ENCODE assay signal across 8 cellular contexts in the genomic region with DNA sequence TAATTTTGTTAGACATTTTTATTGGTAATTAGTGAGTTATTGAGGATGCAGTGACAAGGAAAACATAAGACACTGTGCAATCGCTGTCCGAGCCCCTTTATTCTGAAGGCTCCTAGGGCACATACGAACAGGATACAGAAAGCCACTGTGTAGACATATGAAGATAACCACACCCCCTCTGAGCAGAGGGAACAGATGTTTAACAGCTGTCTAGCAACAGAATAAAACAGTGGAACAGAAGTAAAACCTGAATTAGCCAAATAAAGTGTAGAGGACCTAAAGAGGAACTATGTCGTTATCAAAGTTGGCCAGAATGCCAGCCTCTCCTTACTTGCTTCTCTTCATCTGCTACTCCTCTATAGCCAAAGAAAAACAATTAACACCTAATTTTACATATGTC. TPM values are rescaled to one million over a fixed set of nuclear protein-coding genes. Genes with fewer than 3 reads are reported as not detected.
DNase-seq lines count a peak whose midpoint lies in the region; ATAC-seq and TF ChIP-seq lines count a peak whose summit lies in the region.

No MANE protein-coding gene starts in this region.

- peak; percentile 90 for ATAC-seq in HG03354 (IDR thresholded peaks at IDR 0.05; ENCODE audit: poor library complexity, severe bottlenecking, unreplicated experiment)
- peak; percentile 79 for ATAC-seq in central memory CD8-positive, alpha-beta T cell (replicated peaks; ENCODE audit: extremely low read depth, poor library complexity, severe bottlenecking)
- ATAC-seq in HG02588 (IDR thresholded peaks at IDR 0.05; ENCODE audit: unreplicated experiment): no peak
- ATAC-seq in activated CD8-positive, alpha-beta memory T cell treated with anti-CD3 and anti-CD28 coated beads, Interleukin-2, amount 10 ng/mL, durations not matched to agents 7 days and 5 days: no peak

- peak; percentile 5 for DNase-seq in NCI-H1694 treated with DMSO at 0.1 percent for 48 hours (lab: John Stamatoyannopoulos, UW)
- no peak for DNase-seq in NCI-H1694 (lab: John Stamatoyannopoulos, UW)
- no peak for DNase-seq in central memory CD8-positive, alpha-beta T cell (ENCODE audit: low spot score in 2 of 2)
- DNase-seq in nephron progenitor cell: no peak
- DNase-seq in activated CD8-positive, alpha-beta memory T cell treated with anti-CD3 and anti-CD28 coated beads, Interleukin-2, amount 10 ng/mL, durations not matched to agents 7 days and 5 days: no peak
- no peak for DNase-seq in stimulated activated CD8-positive, alpha-beta memory T cell treated with anti-CD3 and anti-CD28 coated beads, Interleukin-4, amount 100 ng/mL, for 48 hours

- no peaks in the 10 kb centered on the region for H3K27me3 Mint-ChIP-seq in central memory CD8-positive, alpha-beta T cell
- H3K27me3 Mint-ChIP-seq in nephron progenitor cell (ENCODE audit: low read depth, poor library complexity): peaks cover 4% of the 10 kb centered on the region
- peaks cover 47% of the 10 kb centered on the region for H3K27me3 Mint-ChIP-seq in activated CD8-positive, alpha-beta memory T cell treated with anti-CD3 and anti-CD28 coated beads, Interleukin-2, amount 10 ng/mL, durations not matched to agents 7 days and 5 days

- TF ChIP-seq CTCF in nephron progenitor cell (IDR thresholded peaks at IDR 0.05): no peak

- no peaks in the 10 kb centered on the region for H3K9me3 Mint-ChIP-seq in central memory CD8-positive, alpha-beta T cell
- peaks cover 14% of the 10 kb centered on the region for H3K9me3 Mint-ChIP-seq in nephron progenitor cell
- no peaks in the 10 kb centered on the region for H3K9me3 Mint-ChIP-seq in activated CD8-positive, alpha-beta memory T cell treated with anti-CD3 and anti-CD28 coated beads, Interleukin-2, amount 10 ng/mL, durations not matched to agents 7 days and 5 days (ENCODE audit: low read depth)

- no peak overlapping the region for H3K4me3 Mint-ChIP-seq in central memory CD8-positive, alpha-beta T cell
- peak overlapping the region; percentile 67 for H3K4me3 Mint-ChIP-seq in nephron progenitor cell
- H3K4me3 Mint-ChIP-seq in activated CD8-positive, alpha-beta memory T cell treated with anti-CD3 and anti-CD28 coated beads, Interleukin-2, amount 10 ng/mL, durations not matched to agents 7 days and 5 days: no peak overlapping the region

- CTCF ChIA-PET in activated CD8-positive, alpha-beta memory T cell treated with anti-CD3 and anti-CD28 coated beads, Interleukin-2, amount 10 ng/mL, durations not matched to agents 7 days and 5 days (lab: Charles Lee): interaction anchor here (1.0 kb wide), 1 partner anchor 40 kb away, joined by 3 read pairs; no protein-coding TSS in a partner anchor

- H3K4me1 Mint-ChIP-seq in central memory CD8-positive, alpha-beta T cell: peaks cover 39% of the 10 kb centered on the region
- H3K4me1 Mint-ChIP-seq in nephron progenitor cell: peaks cover 59% of the 10 kb centered on the region
- peaks cover 16% of the 10 kb centered on the region for H3K4me1 Mint-ChIP-seq in activated CD8-positive, alpha-beta memory T cell treated with anti-CD3 and anti-CD28 coated beads, Interleukin-2, amount 10 ng/mL, durations not matched to agents 7 days and 5 days

- peaks cover 3% of the 10 kb centered on the region for H3K36me3 Mint-ChIP-seq in central memory CD8-positive, alpha-beta T cell (ENCODE audit: insufficient read depth)
- H3K36me3 Mint-ChIP-seq in nephron progenitor cell (ENCODE audit: low read depth): peaks cover 16% of the 10 kb centered on the region
- no peaks in the 10 kb centered on the region for H3K36me3 Mint-ChIP-seq in activated CD8-positive, alpha-beta memory T cell treated with anti-CD3 and anti-CD28 coated beads, Interleukin-2, amount 10 ng/mL, durations not matched to agents 7 days and 5 days

- H3K27ac Mint-ChIP-seq in central memory CD8-positive, alpha-beta T cell (ENCODE audit: low read depth): peak overlapping the region; percentile 7
- peak overlapping the region; percentile 98 for H3K27ac Mint-ChIP-seq in nephron progenitor cell
- H3K27ac Mint-ChIP-seq in activated CD8-positive, alpha-beta memory T cell treated with anti-CD3 and anti-CD28 coated beads, Interleukin-2, amount 10 ng/mL, durations not matched to agents 7 days and 5 days: no peak overlapping the region

RNA-seq across cellular contexts. Expression of a gene that starts 43.6 kb away (rescaled TPM):
- 1 to 10 TPM in 1 of 2 experiments, under 1 TPM in 1; 0.73 to 1.3 TPM for total RNA-seq in activated CD8-positive, alpha-beta memory T cell treated with anti-CD3 and anti-CD28 coated beads, Interleukin-2, amount 10 ng/mL, durations not matched to agents 7 days and 5 days

Comparison
In these comparisons a context has a peak if more than half of its experiments do, and no peak if none do; other contexts are left out.
1. ATAC-seq: peak in HG03354 (single experiment) and central memory CD8-positive, alpha-beta T cell (single experiment); none in HG02588 (single experiment) and activated CD8-positive, alpha-beta memory T cell treated with anti-CD3 and anti-CD28 coated beads, Interleukin-2, amount 10 ng/mL, durations not matched to agents 7 days and 5 days (single experiment).